ENCODE assay signal across 23 cellular contexts in genomic region chr16:21996923-21997692, GRCh38. TPM values are rescaled to one million over a fixed set of nuclear protein-coding genes. Genes with fewer than 3 reads are reported as not detected.
DNase-seq lines count a peak whose midpoint lies in the region; ATAC-seq, FAIRE-seq and TF ChIP-seq lines count a peak whose summit lies in the region.
"Had no signal": no experiment of that assay in that cellular context is flagged by ENCODE, and none has a peak within 500 bp of the region (broad histone marks: within the 10 kb centered on the region; RNA-seq: fewer than 3 reads in every experiment).

No MANE protein-coding gene starts in this region.

- H2BK20ac ChIP-seq in H1 (ENCODE audit: low read length): no peak overlapping the region

- H3K27me3 ChIP-seq in right cardiac atrium (ENCODE audit: control insufficient read depth, insufficient read depth) (no peaks in the 10 kb centered on the region), H1 (replicated peaks in 1 of 4; ENCODE audit: control insufficient read depth in 3 of 4, extremely low read depth in 1 of 4, insufficient read depth in 3 of 4, low read length in 3 of 4) (no peaks in the 10 kb centered on the region), neuronal stem cell (ENCODE audit: control insufficient read depth in 3 of 3, insufficient read depth in 3 of 3, low read depth in 1 of 3, low read length in 3 of 3) (no peaks in the 10 kb centered on the region)
- H3K27me3 ChIP-seq: BLaER1 had no signal

- no peak overlapping the region for H2BK12ac ChIP-seq in H1 (ENCODE audit: low read depth, low read length)
- no peak overlapping the region for H2BK12ac ChIP-seq in neuronal stem cell (ENCODE audit: low read length)

- no peak for TF ChIP-seq CTCF in H1 (IDR thresholded peaks at IDR 0.05; ENCODE audit: control extremely low read depth in 1 of 3, insufficient read depth in 1 of 3, low read depth in 1 of 3, low read length in 3 of 3)

- peaks cover 17% of the 10 kb centered on the region for H3K4me1 Mint-ChIP-seq in activated T-cell treated with anti-CD3 and anti-CD28 coated beads, Interleukin-2, amount 50 U/mL, for 72 hours (ENCODE audit: low read depth)

- H2BK15ac ChIP-seq in H1 (ENCODE audit: low read length): no peak overlapping the region
- H2BK15ac ChIP-seq in neuronal stem cell (ENCODE audit: low read length): no peak overlapping the region

- no peaks in the 10 kb centered on the region for H4K20me1 ChIP-seq in H1 (replicated peaks in 1 of 2; ENCODE audit: control insufficient read depth in 1 of 2, insufficient read depth in 2 of 2, low read length in 2 of 2)
- H4K20me1 ChIP-seq: BLaER1 had no signal

- no peak for FAIRE-seq in H1 (lab: Jason Lieb, UNC)
- FAIRE-seq: D721Med, RCC 7860 had no signal

- no peak overlapping the region for H4K8ac ChIP-seq in H1 (ENCODE audit: extremely low read depth, insufficient read depth, low read length)
- H4K8ac ChIP-seq in neuronal stem cell (ENCODE audit: low read depth, low read length): no peak overlapping the region

- no peak for DNase-seq in right cardiac atrium
- DNase-seq in left ventricle myocardium superior: no peak
- DNase-seq in H1 (ENCODE audit: low read depth in 1 of 2, low spot score in 2 of 2): no peak
- no peak for DNase-seq in neuronal stem cell (ENCODE audit: low spot score)
- no peak for DNase-seq in activated T-cell treated with anti-CD3 and anti-CD28 coated beads, Interleukin-2, amount 50 U/mL, for 72 hours
- DNase-seq: CD8-positive, alpha-beta memory T cell; DMS79 treated with DMSO at 0.1 percent for 48 hours; HCEC 1CT; NCI-H1105 treated with DMSO at 0.1 percent for 48 hours; NCI-H1694; NCI-H748 treated with DMSO at 0.1 percent for 48 hours; NK-92 treated with Interleukin-12 subunit alpha and Interleukin-12 subunit beta, amount 100 ng/mL, for 24 hours had no signal

- TF ChIP-seq RAD21 in H1 (IDR thresholded peaks at IDR 0.05 in 1 of 2, conservative IDR thresholded peaks at IDR 0.05 in 1 of 2; ENCODE audit: low read depth in 2 of 2, low read length in 2 of 2): no peak

- H4K91ac ChIP-seq in H1 (replicated peaks; ENCODE audit: insufficient read length, low read length) (no peak overlapping the region), neuronal stem cell (ENCODE audit: low read depth, low read length, poor library complexity) (no peak overlapping the region)

- intact Hi-C loops in right cardiac atrium (cut with DNase I) (no loop called here), left ventricle myocardium superior (cut with micrococcal nuclease) (loop anchor here (5.0 kb wide), 1 partner anchor 190 kb away; no protein-coding TSS in a partner anchor)

- no peak overlapping the region for H3K14ac ChIP-seq in H1 (ENCODE audit: insufficient read length)
- no peak overlapping the region for H3K14ac ChIP-seq in neuronal stem cell (ENCODE audit: low read length)

- no peaks in the 10 kb centered on the region for H3K9me3 Mint-ChIP-seq in activated T-cell treated with anti-CD3 and anti-CD28 coated beads, Interleukin-2, amount 50 U/mL, for 72 hours
- H3K9me3 Mint-ChIP-seq: CD8-positive, alpha-beta memory T cell had no signal

- no peaks in the 10 kb centered on the region for H3K27me3 Mint-ChIP-seq in activated T-cell treated with anti-CD3 and anti-CD28 coated beads, Interleukin-2, amount 50 U/mL, for 72 hours (ENCODE audit: low read depth)
- H3K27me3 Mint-ChIP-seq: CD8-positive, alpha-beta memory T cell had no signal

- H2AFZ ChIP-seq in H1 (ENCODE audit: low read length) (peak overlapping the region; percentile 51; the same call in 1 of the 2 replicates), neuronal stem cell (ENCODE audit: low read length) (peak overlapping the region; percentile 48)

- H3K9ac ChIP-seq in H1 (replicated peaks in 1 of 4; ENCODE audit: extremely low read depth in 1 of 4, low read depth in 3 of 4, low read length in 3 of 4) (no peak overlapping the region), neuronal stem cell (ENCODE audit: low read depth, low read length, poor library complexity) (no peak overlapping the region)
- H3K9ac ChIP-seq: BLaER1 had no signal

- no peak overlapping the region for H3K4me3 Mint-ChIP-seq in activated T-cell treated with anti-CD3 and anti-CD28 coated beads, Interleukin-2, amount 50 U/mL, for 72 hours
- H3K4me3 Mint-ChIP-seq: CD8-positive, alpha-beta memory T cell had no signal

- H2AK5ac ChIP-seq in H1 (ENCODE audit: low read depth, low read length) (no peak overlapping the region), neuronal stem cell (ENCODE audit: low read depth, low read length) (no peak overlapping the region)

- no peak overlapping the region for H3K27ac Mint-ChIP-seq in activated T-cell treated with anti-CD3 and anti-CD28 coated beads, Interleukin-2, amount 50 U/mL, for 72 hours
- H3K27ac Mint-ChIP-seq: CD8-positive, alpha-beta memory T cell had no signal

- H3K36me3 Mint-ChIP-seq in activated T-cell treated with anti-CD3 and anti-CD28 coated beads, Interleukin-2, amount 50 U/mL, for 72 hours (ENCODE audit: insufficient read depth in 2 of 2): no peaks in the 10 kb centered on the region
- H3K36me3 Mint-ChIP-seq: CD8-positive, alpha-beta memory T cell had no signal

- H3K27ac ChIP-seq in right cardiac atrium (ENCODE audit: low read length) (peak overlapping the region; percentile 42), H1 (ENCODE audit: low read depth, low read length) (no peak overlapping the region), neuronal stem cell (replicated peaks; ENCODE audit: low read length) (no peak overlapping the region)
- H3K27ac ChIP-seq: BLaER1 had no signal

- POLR2A ChIA-PET in H1 (lab: Charles Lee; ENCODE audit: partially characterized antibody): interaction anchor here (1.3 kb wide), 1 partner anchor 188 kb away, joined by 3 read pairs; no protein-coding TSS in a partner anchor

- 75% methylated on average over 9 of the region's 9 CpGs for WGBS in right cardiac atrium
- WGBS in H1 (ENCODE audit: extremely low coverage in 1 of 2, insufficient coverage in 1 of 2, insufficient read length in 1 of 2, insufficient replicate concordance in 2 of 2, low coverage in 1 of 2, low lambda C conversion rate in 2 of 2, missing lambda C conversion rate in 1 of 2), 2 experiments: 89% methylated on average over 9 of the region's 9 CpGs; no CpG with 5 or more reads in 1 of the 2 experiments
- no CpG with 5 or more reads among the region's 9 CpGs for WGBS in neuronal stem cell (ENCODE audit: extremely low coverage in 2 of 2, insufficient read length in 2 of 2, insufficient replicate concordance in 1 of 2), 2 donors

- H3K4me1 ChIP-seq in right cardiac atrium (ENCODE audit: control insufficient read depth, insufficient read depth, low read length): peaks cover 3% of the 10 kb centered on the region
- no peaks in the 10 kb centered on the region for H3K4me1 ChIP-seq in H1 (replicated peaks in 1 of 4; ENCODE audit: control insufficient read depth in 3 of 4, insufficient read depth in 4 of 4, low read length in 3 of 4)
- peaks cover 0 to 5% of the 10 kb centered on the region in 2 donors for H3K4me1 ChIP-seq in neuronal stem cell (ENCODE audit: control insufficient read depth in 2 of 2, insufficient read depth in 1 of 2, low read depth in 1 of 2, low read length in 2 of 2)

- TF ChIP-seq POLR2A in H1 (IDR thresholded peaks at IDR 0.05; ENCODE audit: control extremely low read depth in 1 of 2, low read depth in 2 of 2, low read length in 2 of 2): no peak

- H3K23me2 ChIP-seq in H1 (ENCODE audit: low read depth, low read length): no peaks in the 10 kb centered on the region

- TF ChIP-seq EP300 in H1 (IDR thresholded peaks at IDR 0.05; ENCODE audit: borderline replicate concordance in 1 of 2, low read depth in 2 of 2, low read length in 2 of 2): no peak

- H3K18ac ChIP-seq in H1 (ENCODE audit: extremely low read depth, low read length): no peak overlapping the region
- H3K18ac ChIP-seq in neuronal stem cell (ENCODE audit: low read length): no peak overlapping the region

- H3K36me3 ChIP-seq in H1 (ENCODE audit: control insufficient read depth in 2 of 4, insufficient read depth in 4 of 4, low read length in 3 of 4) (no peaks in the 10 kb centered on the region), neuronal stem cell (replicated peaks in 1 of 2; ENCODE audit: control insufficient read depth in 2 of 2, insufficient read depth in 2 of 2, low read length in 2 of 2) (no peaks in the 10 kb centered on the region)
- H3K36me3 ChIP-seq: BLaER1 had no signal

- no peak overlapping the region for H4K5ac ChIP-seq in H1 (ENCODE audit: insufficient read length, low read depth, low read length)

- no peaks in the 10 kb centered on the region for H3K9me3 ChIP-seq in right cardiac atrium (ENCODE audit: control insufficient read depth, low read length)
- no peaks in the 10 kb centered on the region for H3K9me3 ChIP-seq in H1 (ENCODE audit: insufficient read depth in 2 of 2, low read depth in 1 of 2, low read length in 1 of 2)
- H3K9me3 ChIP-seq in neuronal stem cell (replicated peaks in 1 of 2; ENCODE audit: control insufficient read depth in 2 of 2, insufficient read depth in 1 of 2, low read depth in 1 of 2, low read length in 2 of 2): no peaks in the 10 kb centered on the region

- no peak overlapping the region for H3K56ac ChIP-seq in H1 (replicated peaks; ENCODE audit: insufficient read length, low read depth, low read length)

- H2BK5ac ChIP-seq in H1 (ENCODE audit: low read depth, low read length) (no peak overlapping the region), neuronal stem cell (ENCODE audit: low read length) (no peak overlapping the region)

- H3K4me2 ChIP-seq in H1 (ENCODE audit: insufficient read depth in 1 of 2, low read depth in 2 of 2, low read length in 2 of 2) (no peak overlapping the region), neuronal stem cell (ENCODE audit: insufficient read depth, low read length, poor library complexity, severe bottlenecking) (no peak overlapping the region)
- H3K4me2 ChIP-seq: BLaER1 had no signal

- no peak overlapping the region for H3K4me3 ChIP-seq in right cardiac atrium (ENCODE audit: low read length)
- H3K4me3 ChIP-seq in H1 (ENCODE audit: extremely low read depth in 1 of 4, insufficient read depth in 2 of 4, low read depth in 3 of 4, low read length in 4 of 4): no peak overlapping the region
- H3K4me3 ChIP-seq in neuronal stem cell (ENCODE audit: low read length in 2 of 2): no peak overlapping the region
- H3K4me3 ChIP-seq: BLaER1 had no signal

- ATAC-seq in right cardiac atrium (no peak), left ventricle myocardium superior (no peak), GM21723 (IDR thresholded peaks at IDR 0.05; ENCODE audit: unreplicated experiment) (no peak), GM19467 (IDR thresholded peaks at IDR 0.05; ENCODE audit: unreplicated experiment) (no peak), HG03378 (IDR thresholded peaks at IDR 0.05; ENCODE audit: unreplicated experiment) (no peak)
- ATAC-seq in activated T-cell treated with anti-CD3 and anti-CD28 coated beads, Interleukin-2, amount 50 U/mL, for 72 hours (replicated peaks in 1 of 2): no peak
- ATAC-seq: Right ventricle myocardium inferior had no signal

- no peaks in the 10 kb centered on the region for H3K79me2 ChIP-seq in H1 (ENCODE audit: control insufficient read depth in 1 of 2, insufficient read depth in 2 of 2, low read length in 2 of 2)

- CTCF ChIA-PET in H1 (lab: Charles Lee; ENCODE audit: partially characterized antibody): interaction anchor here (1.4 to 19.4 kb wide), 6 partner anchors 10 to 189 kb away, joined by 3 to 247 read pairs (median 12); partner anchors contain the start of gene MOSMO

- no peak overlapping the region for H2BK120ac ChIP-seq in H1 (replicated peaks; ENCODE audit: low read depth, low read length)
- H2BK120ac ChIP-seq in neuronal stem cell (ENCODE audit: low read depth, low read length): no peak overlapping the region

- H3K4ac ChIP-seq in H1 (replicated peaks; ENCODE audit: insufficient read length, low read depth, low read length) (no peak overlapping the region), neuronal stem cell (ENCODE audit: low read length) (no peak overlapping the region)

- H3K23ac ChIP-seq in H1 (ENCODE audit: insufficient read length): no peak overlapping the region
- H3K23ac ChIP-seq in neuronal stem cell (ENCODE audit: low read depth, low read length, poor library complexity): no peak overlapping the region

- H3K79me1 ChIP-seq in H1 (ENCODE audit: low read depth, low read length): no peaks in the 10 kb centered on the region
- no peaks in the 10 kb centered on the region for H3K79me1 ChIP-seq in neuronal stem cell (ENCODE audit: low read depth, low read length)

RNA-seq across cellular contexts. Expression of gene PDZD9, which starts 3.8 kb away (rescaled TPM):
- total RNA-seq in right cardiac atrium (not detected), left ventricle myocardium superior (not detected)
- polyA plus RNA-seq in right cardiac atrium (not detected), H1 (2011; rRNA removed) (not detected in 2 replicates)
- total RNA-seq in H1 (2021; fragmentation: NEBNext Ultra II Directional; extraction: Animal tissue kit (Norgen Biotek cat#: 25700)): not detected in 2 replicates
- not detected for polyA plus RNA-seq in H1 (2011; cell fraction: cytosol; rRNA removed)
- not detected for polyA plus RNA-seq in H1 (2011; cell fraction: nucleus; rRNA removed)
- polyA plus RNA-seq in H1 (2012, experiment 1 of 2): not detected in 4 replicates
- polyA plus RNA-seq in H1 (2012, experiment 2 of 2): not detected
- polyA plus RNA-seq in H1 (2013, experiment 1 of 2): not detected
- polyA plus RNA-seq in H1 (2013, experiment 2 of 2): not detected
- polyA minus RNA-seq in H1 (2011; rRNA and poly(A)+ RNA removed): not detected in 2 replicates
- polyA minus RNA-seq in H1 (2011; cell fraction: cytosol; rRNA and poly(A)+ RNA removed): not detected
- not detected for polyA minus RNA-seq in H1 (2011; cell fraction: nucleus; rRNA and poly(A)+ RNA removed)
- polyA plus RNA-seq in neuronal stem cell (2013, experiment 1 of 2): 0.07 TPM
- polyA plus RNA-seq in neuronal stem cell (2013, experiment 2 of 2): 0.06 TPM
- not detected for total RNA-seq in activated T-cell treated with anti-CD3 and anti-CD28 coated beads, Interleukin-2, amount 50 U/mL, for 72 hours
- total RNA-seq: A673; CD8-positive, alpha-beta memory T cell; NCI-H460; OCI-LY7; Right ventricle myocardium inferior; SK-MEL-5 had no signal
- polyA plus RNA-seq: CD8-positive, alpha-beta memory T cell had no signal

RNA-seq across cellular contexts. Expression of gene MOSMO, which starts 10.8 kb away (rescaled TPM):
- total RNA-seq in right cardiac atrium: 10 to 100 TPM; 10.6 to 14.8 (median 12.2) TPM
- polyA plus RNA-seq in right cardiac atrium: 10.4 TPM
- 11.3 TPM for total RNA-seq in left ventricle myocardium superior
- total RNA-seq in H1 (2021; fragmentation: NEBNext Ultra II Directional; extraction: Animal tissue kit (Norgen Biotek cat#: 25700)): 13.1 and 14.8 TPM in 2 replicates
- polyA plus RNA-seq in H1 (2011; rRNA removed): 7.8 and 8.6 TPM in 2 replicates
- 8.3 TPM for polyA plus RNA-seq in H1 (2011; cell fraction: cytosol; rRNA removed)
- polyA plus RNA-seq in H1 (2011; cell fraction: nucleus; rRNA removed): 9.6 TPM
- polyA plus RNA-seq in H1 (2012, experiment 1 of 2): 8.5 to 14.4 TPM (median 11.8 TPM) in 4 replicates
- 4.4 TPM for polyA plus RNA-seq in H1 (2012, experiment 2 of 2)
- 11.7 TPM for polyA plus RNA-seq in H1 (2013, experiment 1 of 2)
- polyA plus RNA-seq in H1 (2013, experiment 2 of 2): 13.9 TPM
- polyA minus RNA-seq in H1 (2011; rRNA and poly(A)+ RNA removed): 9.6 and 12.2 TPM in 2 replicates
- 9.3 TPM for polyA minus RNA-seq in H1 (2011; cell fraction: cytosol; rRNA and poly(A)+ RNA removed)
- polyA minus RNA-seq in H1 (2011; cell fraction: nucleus; rRNA and poly(A)+ RNA removed): 17.6 TPM
- 15.1 TPM for polyA plus RNA-seq in neuronal stem cell (2013, experiment 1 of 2)
- polyA plus RNA-seq in neuronal stem cell (2013, experiment 2 of 2): 16.3 TPM
- 10 to 100 TPM; 16.3 to 16.4 TPM for total RNA-seq in activated T-cell treated with anti-CD3 and anti-CD28 coated beads, Interleukin-2, amount 50 U/mL, for 72 hours

RNA-seq across cellular contexts. Expression of gene UQCRC2, which starts 43.9 kb away (rescaled TPM):
- 100 to 1,000 TPM; 516 to 665 (median 637) TPM for total RNA-seq in right cardiac atrium
- polyA plus RNA-seq in right cardiac atrium: 321 TPM
- total RNA-seq in left ventricle myocardium superior: 1,065 TPM
- 182 TPM in 2 replicates for total RNA-seq in H1 (2021; fragmentation: NEBNext Ultra II Directional; extraction: Animal tissue kit (Norgen Biotek cat#: 25700))
- polyA plus RNA-seq in H1 (2011; rRNA removed): 63.3 and 94.4 TPM in 2 replicates
- polyA plus RNA-seq in H1 (2011; cell fraction: cytosol; rRNA removed): 170 TPM
- 73.2 TPM for polyA plus RNA-seq in H1 (2011; cell fraction: nucleus; rRNA removed)
- 154 to 256 TPM (median 181 TPM) in 4 replicates for polyA plus RNA-seq in H1 (2012, experiment 1 of 2)
- polyA plus RNA-seq in H1 (2012, experiment 2 of 2): 11.5 TPM
- polyA plus RNA-seq in H1 (2013, experiment 1 of 2): 107 TPM
- polyA plus RNA-seq in H1 (2013, experiment 2 of 2): 99.1 TPM
- polyA minus RNA-seq in H1 (2011; rRNA and poly(A)+ RNA removed): 276 and 283 TPM in 2 replicates
- polyA minus RNA-seq in H1 (2011; cell fraction: cytosol; rRNA and poly(A)+ RNA removed): 87.7 TPM
- polyA minus RNA-seq in H1 (2011; cell fraction: nucleus; rRNA and poly(A)+ RNA removed): 104 TPM
- 113 TPM for polyA plus RNA-seq in neuronal stem cell (2013, experiment 1 of 2)
- polyA plus RNA-seq in neuronal stem cell (2013, experiment 2 of 2): 119 TPM
- 100 to 1,000 TPM; 277 to 309 TPM for total RNA-seq in activated T-cell treated with anti-CD3 and anti-CD28 coated beads, Interleukin-2, amount 50 U/mL, for 72 hours
